ENCODE assay signal across 9 cellular contexts in the genomic region with DNA sequence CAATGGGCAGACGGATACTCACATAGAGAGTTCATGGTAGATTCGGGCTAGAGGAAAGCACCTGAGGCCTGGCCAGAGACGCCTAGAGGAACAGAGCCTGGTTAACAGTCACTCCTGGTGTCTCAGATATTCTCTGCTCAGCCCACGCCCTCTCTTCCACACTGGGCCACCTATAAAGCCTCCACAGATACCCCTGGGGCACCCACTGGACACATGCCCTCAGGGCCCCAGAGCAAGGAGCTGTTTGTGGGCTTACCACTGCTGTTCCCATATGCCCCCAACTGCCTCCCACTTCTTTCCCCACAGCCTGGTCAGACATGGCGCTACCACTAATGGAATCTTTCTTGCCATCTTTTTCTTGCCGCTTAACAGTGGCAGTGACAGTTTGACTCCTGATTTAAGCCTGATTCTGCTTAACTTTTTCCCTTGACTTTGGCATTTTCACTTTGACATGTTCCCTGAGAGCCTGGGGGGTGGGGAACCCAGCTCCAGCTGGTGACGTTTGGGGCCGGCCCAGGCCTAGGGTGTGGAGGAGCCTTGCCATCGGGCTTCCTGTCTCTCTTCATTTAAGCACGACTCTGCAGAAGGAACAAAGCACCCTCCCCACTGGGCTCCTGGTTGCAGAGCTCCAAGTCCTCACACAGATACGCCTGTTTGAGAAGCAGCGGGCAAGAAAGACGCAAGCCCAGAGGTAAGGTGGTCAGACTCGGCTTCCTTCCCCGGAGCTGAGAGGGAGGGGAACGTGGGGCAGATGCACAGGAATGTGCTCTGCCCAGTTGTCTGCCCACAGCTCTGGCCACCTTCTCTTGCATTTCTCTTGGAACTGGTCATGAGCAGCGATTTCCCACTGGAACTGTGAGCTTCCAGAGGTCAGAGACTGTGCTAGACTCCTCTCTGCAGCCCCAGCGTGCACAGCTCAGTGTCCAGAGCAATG. TPM values are rescaled to one million over a fixed set of nuclear protein-coding genes. Genes with fewer than 3 reads are reported as not detected.
A peak's percentile ranks its signal among the peaks of the same experiment; 100 is the strongest.
DNase-seq lines count a peak whose midpoint lies in the region; TF ChIP-seq lines count a peak whose summit lies in the region.
"Had no signal": no experiment of that assay in that cellular context is flagged by ENCODE, and none has a peak within 500 bp of the region (broad histone marks: within the 10 kb centered on the region; RNA-seq: fewer than 3 reads in every experiment).

A gene (plus strand): TSS at position 557 of the 934 bp plus-strand sequence. CDS start 10,611 bp downstream, outside the sequence.

- H3K4me3 Mint-ChIP-seq in CD4-positive, alpha-beta memory T cell: peak within 1 kb of the TSS; percentile 95 to 99 (median 98)
- H3K4me3 Mint-ChIP-seq in osteocyte (ENCODE audit: unreplicated experiment) (no peak within 1 kb of the TSS), progenitor cell of endocrine pancreas (ENCODE audit: low read depth) (no peak within 1 kb of the TSS)

- no peaks in the 10 kb centered on the region for H3K27me3 ChIP-seq in CD4-positive, alpha-beta memory T cell (ENCODE audit: insufficient read depth, low read length)
- no peaks in the 10 kb centered on the region for H3K27me3 ChIP-seq in esophagus muscularis mucosa
- no peaks in the 10 kb centered on the region for H3K27me3 ChIP-seq in rectal smooth muscle tissue (ENCODE audit: control insufficient read depth, insufficient read depth, low read length)
- H3K27me3 ChIP-seq in smooth muscle cell (ENCODE audit: low read depth): no peaks in the 10 kb centered on the region

- H3K36me3 ChIP-seq in CD4-positive, alpha-beta memory T cell (ENCODE audit: insufficient read depth, low read length): no peaks in the 10 kb centered on the region
- H3K36me3 ChIP-seq in esophagus muscularis mucosa (no peaks in the 10 kb centered on the region), rectal smooth muscle tissue (ENCODE audit: control insufficient read depth, insufficient read depth, low read length) (no peaks in the 10 kb centered on the region), smooth muscle cell (ENCODE audit: low read depth) (no peaks in the 10 kb centered on the region)

- no peak for TF ChIP-seq EP300 in esophagus muscularis mucosa (IDR thresholded peaks at IDR 0.05)

- no peaks in the 10 kb centered on the region for H3K27me3 Mint-ChIP-seq in CD4-positive, alpha-beta memory T cell
- H3K27me3 Mint-ChIP-seq in osteocyte (ENCODE audit: unreplicated experiment): peaks cover 2% of the 10 kb centered on the region
- H3K27me3 Mint-ChIP-seq in progenitor cell of endocrine pancreas: peaks cover 31% of the 10 kb centered on the region

- peaks cover 41 to 95% (median 64%) of the 10 kb centered on the region in 4 donors for H3K4me1 Mint-ChIP-seq in CD4-positive, alpha-beta memory T cell
- H3K4me1 Mint-ChIP-seq in osteocyte (ENCODE audit: unreplicated experiment) (peaks cover 15% of the 10 kb centered on the region), progenitor cell of endocrine pancreas (ENCODE audit: low read depth) (peaks cover 8% of the 10 kb centered on the region)

- TF ChIP-seq CTCF in WI38 (IDR thresholded peaks at IDR 0.05; ENCODE audit: low read depth, low read length) (no peak), esophagus muscularis mucosa (IDR thresholded peaks at IDR 0.05) (no peak), smooth muscle cell (IDR thresholded peaks at IDR 0.05; ENCODE audit: borderline replicate concordance, insufficient read depth, poor library complexity, severe bottlenecking) (no peak), osteocyte (IDR thresholded peaks at IDR 0.05) (no peak), progenitor cell of endocrine pancreas (IDR thresholded peaks at IDR 0.05; ENCODE audit: unreplicated experiment) (no peak)

- CTCF ChIA-PET in CD4-positive, alpha-beta memory T cell (lab: Charles Lee; ENCODE audit: partially characterized antibody): interaction anchor here (0.8 to 28.3 kb wide), 10 partner anchors 9 to 105 kb away, joined by 3 to 303 read pairs (median 8); a partner anchor contains a TSS

- peak within 1 kb of the TSS; percentile 79 to 95 for H3K4me3 ChIP-seq in CD4-positive, alpha-beta memory T cell (ENCODE audit: low read length in 2 of 2)
- H3K4me3 ChIP-seq in WI38 (ENCODE audit: low read depth, low read length) (peak within 1 kb of the TSS; percentile 66), esophagus muscularis mucosa (peak within 1 kb of the TSS; percentile 23 to 46 (median 32)), rectal smooth muscle tissue (ENCODE audit: low read length) (peak within 1 kb of the TSS; percentile 57), smooth muscle cell (no peak within 1 kb of the TSS)

- H3K27ac Mint-ChIP-seq in CD4-positive, alpha-beta memory T cell: peak within 1 kb of the TSS; percentile 90 to 99 (median 98)
- H3K27ac Mint-ChIP-seq in osteocyte (ENCODE audit: unreplicated experiment) (no peak within 1 kb of the TSS), progenitor cell of endocrine pancreas (no peak within 1 kb of the TSS)

- H3K4me1 ChIP-seq in CD4-positive, alpha-beta memory T cell (ENCODE audit: insufficient read depth, low read length): peaks cover 63% of the 10 kb centered on the region
- peaks cover 0 to 15% (median 6%) of the 10 kb centered on the region in 4 donors for H3K4me1 ChIP-seq in esophagus muscularis mucosa
- H3K4me1 ChIP-seq in rectal smooth muscle tissue (ENCODE audit: control insufficient read depth, insufficient read depth, low read length): no peaks in the 10 kb centered on the region
- H3K4me1 ChIP-seq in smooth muscle cell (ENCODE audit: low read depth): peaks cover 17% of the 10 kb centered on the region

- no peaks in the 10 kb centered on the region for H3K9me3 ChIP-seq in CD4-positive, alpha-beta memory T cell (ENCODE audit: control insufficient read depth in 1 of 2, low read length in 2 of 2)
- H3K9me3 ChIP-seq in esophagus muscularis mucosa: no peaks in the 10 kb centered on the region
- no peaks in the 10 kb centered on the region for H3K9me3 ChIP-seq in smooth muscle cell (replicated peaks; ENCODE audit: low read depth)

- H2AFZ ChIP-seq in smooth muscle cell (ENCODE audit: low read depth): no peak within 1 kb of the TSS

- H3F3A ChIP-seq in smooth muscle cell (ENCODE audit: low read depth): no peaks in the 10 kb centered on the region

- no peak within 1 kb of the TSS for H3K4me2 ChIP-seq in smooth muscle cell

- peak within 1 kb of the TSS; percentile 83 for H3K27ac ChIP-seq in CD4-positive, alpha-beta memory T cell (ENCODE audit: low read depth, low read length)
- peak within 1 kb of the TSS in 3 of 4 donors; percentile 4 to 20 (median 9) for H3K27ac ChIP-seq in esophagus muscularis mucosa (replicated peaks in 1 of 4)
- no peak within 1 kb of the TSS for H3K27ac ChIP-seq in rectal smooth muscle tissue (ENCODE audit: low read depth, low read length)
- H3K27ac ChIP-seq in smooth muscle cell (ENCODE audit: low read depth): no peak within 1 kb of the TSS

- intact Hi-C loops in CD4-positive, alpha-beta memory T cell (cut with micrococcal nuclease): loop anchor here (10.0 kb wide), 1 partner anchor 364 kb away; no protein-coding TSS in a partner anchor
- intact Hi-C loops in esophagus muscularis mucosa (cut with DNase I): no loop called here

- POLR2A ChIA-PET in CD4-positive, alpha-beta memory T cell (lab: Charles Lee; ENCODE audit: partially characterized antibody): interaction anchor here (0.6 to 2.8 kb wide), 37 partner anchors 9 to 327 kb away, joined by 3 to 36 read pairs (median 4); a partner anchor contains a TSS

- H3K9me3 Mint-ChIP-seq in CD4-positive, alpha-beta memory T cell: no peaks in the 10 kb centered on the region
- H3K9me3 Mint-ChIP-seq in osteocyte (ENCODE audit: unreplicated experiment) (no peaks in the 10 kb centered on the region), progenitor cell of endocrine pancreas (ENCODE audit: low read depth) (no peaks in the 10 kb centered on the region)

- no peak for TF ChIP-seq POLR2A in esophagus muscularis mucosa (IDR thresholded peaks at IDR 0.05; ENCODE audit: low read depth)

- no peaks in the 10 kb centered on the region for H3K79me2 ChIP-seq in smooth muscle cell (ENCODE audit: low read depth)

- peak within 1 kb of the TSS; percentile 19 for H3K9ac ChIP-seq in rectal smooth muscle tissue (ENCODE audit: low read length)
- H3K9ac ChIP-seq in smooth muscle cell (ENCODE audit: low read depth): no peak within 1 kb of the TSS

- peaks cover 0 to 29% of the 10 kb centered on the region in 2 donors for H3K36me3 Mint-ChIP-seq in CD4-positive, alpha-beta memory T cell
- no peaks in the 10 kb centered on the region for H3K36me3 Mint-ChIP-seq in osteocyte (ENCODE audit: unreplicated experiment)
- H3K36me3 Mint-ChIP-seq in progenitor cell of endocrine pancreas (ENCODE audit: insufficient read depth): no peaks in the 10 kb centered on the region

- WGBS in esophagus muscularis mucosa: 56% methylated on average over 15 of the region's 18 CpGs
- 66% methylated on average over 17 of the region's 18 CpGs for WGBS in smooth muscle cell (ENCODE audit: low lambda C conversion rate)

- no peaks in the 10 kb centered on the region for H4K20me1 ChIP-seq in smooth muscle cell (ENCODE audit: low read depth)

- DNase-seq in CD4-positive, alpha-beta memory T cell: peak; percentile 78 to 87 (median 79)
- DNase-seq in esophagus muscularis mucosa (ENCODE audit: extremely low spot score) (no peak), smooth muscle cell (lab: John Stamatoyannopoulos, UW; ENCODE audit: unreplicated experiment) (no peak), osteocyte (ENCODE audit: extremely low spot score, unreplicated experiment) (no peak), NCI-H2171 (lab: John Stamatoyannopoulos, UW) (no peak), progenitor cell of endocrine pancreas (ENCODE audit: low spot score, unreplicated experiment) (no peak)

RNA-seq across cellular contexts. Expression of the gene that starts here (rescaled TPM):
- 100 to 1,000 TPM; 285 to 291 TPM for total RNA-seq in CD4-positive, alpha-beta memory T cell
- 100 to 1,000 TPM; 251 to 456 TPM for polyA plus RNA-seq in CD4-positive, alpha-beta memory T cell
- 10 to 100 TPM in 2 of 4 donors, 1 to 10 TPM in 2; 6.6 to 16.2 (median 10.1) TPM for total RNA-seq in esophagus muscularis mucosa
- total RNA-seq in smooth muscle cell: 0.13 and 0.22 TPM in 2 replicates
- polyA plus RNA-seq in smooth muscle cell: 1.3 and 2.5 TPM in 2 replicates
- total RNA-seq in osteocyte: 0.60 and 0.62 TPM in 2 replicates
- total RNA-seq in progenitor cell of endocrine pancreas: 1.5 and 2.1 TPM in 2 replicates
- total RNA-seq: Daoy had no signal

Comparison
In these comparisons a context has a peak if more than half of its experiments do, and no peak if none do; other contexts are left out.
1. RNA of the gene that starts here (total RNA-seq): 285 to 291 TPM in CD4-positive, alpha-beta memory T cell; 6.6 to 16.2 TPM in esophagus muscularis mucosa, 1.5 to 2.1 TPM in progenitor cell of endocrine pancreas, 0.60 to 0.62 TPM in osteocyte and 0.13 to 0.22 TPM in smooth muscle cell; every median in the first group is over 10 times any median in the second.
2. RNA of the gene that starts here (polyA plus RNA-seq): 251 to 456 TPM in CD4-positive, alpha-beta memory T cell; 1.3 to 2.5 TPM in smooth muscle cell; every median in the first group is over 10 times any median in the second.
3. DNase-seq: peak in CD4-positive, alpha-beta memory T cell (5 of 5); none in esophagus muscularis mucosa (single experiment), smooth muscle cell (single experiment), osteocyte (single experiment), NCI-H2171 (single experiment) and progenitor cell of endocrine pancreas (single experiment).
4. H3K27ac ChIP-seq: peak in CD4-positive, alpha-beta memory T cell (single experiment) and esophagus muscularis mucosa (3 of 4); none in rectal smooth muscle tissue (single experiment) and smooth muscle cell (single experiment).
5. H3K27ac Mint-ChIP-seq: peak in CD4-positive, alpha-beta memory T cell (7 of 7); none in osteocyte (single experiment) and progenitor cell of endocrine pancreas (single experiment).
6. H3K4me3 Mint-ChIP-seq: peak in CD4-positive, alpha-beta memory T cell (8 of 8); none in osteocyte (single experiment) and progenitor cell of endocrine pancreas (single experiment).